In the genomic region with DNA sequence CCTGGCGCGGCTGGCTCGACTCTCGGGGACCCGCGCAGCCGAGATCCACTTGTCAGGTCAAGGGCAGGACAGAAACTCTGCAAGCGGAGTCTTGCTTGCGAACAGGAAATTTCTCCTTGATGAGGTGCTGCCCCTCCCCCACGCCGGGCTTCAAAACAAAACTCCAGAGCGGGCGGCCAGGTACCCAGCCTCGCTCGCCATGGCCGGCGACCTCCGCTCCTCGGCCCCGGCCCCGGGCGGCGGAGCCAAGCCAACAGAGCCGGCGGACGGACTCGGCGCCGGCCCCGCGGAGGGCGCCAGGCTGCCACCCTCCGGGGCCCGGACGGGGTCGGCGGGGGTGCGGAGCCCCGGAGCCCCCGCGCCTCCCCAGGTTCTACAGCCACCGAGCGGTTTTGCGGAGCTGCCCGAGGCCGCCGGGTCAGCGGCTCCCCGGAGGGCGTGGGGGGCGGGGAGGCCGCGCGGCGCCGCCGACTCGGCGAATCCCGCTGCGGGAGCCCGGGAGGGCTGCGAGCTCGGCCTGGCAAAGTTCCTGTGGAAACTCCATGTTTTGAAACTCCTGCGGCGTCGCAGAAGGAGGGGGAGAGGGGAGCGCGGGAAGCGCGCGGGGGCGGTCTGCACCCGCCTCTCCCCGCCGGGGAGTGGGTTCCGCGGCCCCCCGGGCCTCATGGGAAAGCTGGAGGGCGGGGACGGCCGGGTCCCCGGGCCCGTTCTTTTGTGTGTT, we compare ENCODE assay signal across 8 cellular contexts. TPM values are rescaled to one million over a fixed set of nuclear protein-coding genes. Genes with fewer than 3 reads are reported as not detected.
A peak's percentile ranks its signal among the peaks of the same experiment; 100 is the strongest.
DNase-seq lines count a peak whose midpoint lies in the region; ATAC-seq and TF ChIP-seq lines count a peak whose summit lies in the region.

No MANE protein-coding gene starts in this region.

- DNase-seq in activated naive CD4-positive, alpha-beta T cell treated with anti-CD3 and anti-CD28 coated beads, Interleukin-2, amount 10 ng/mL, durations not matched to agents 7 days and 5 days: peak; percentile 53
- no peak for DNase-seq in activated naive CD4-positive, alpha-beta T cell treated with anti-CD3 and anti-CD28 coated beads, Interleukin-2, amount 50 U/mL, for 16 hours
- DNase-seq in NCI-H82 (lab: John Stamatoyannopoulos, UW) (peak; percentile 77), coronary artery (ENCODE audit: low spot score) (no peak), mesenchymal stem cell (peak; percentile 78), upper lobe of right lung (peak; percentile 82), SKM-1 (lab: John Stamatoyannopoulos, UW; ENCODE audit: unreplicated experiment) (no peak)

- H3K27me3 ChIP-seq in mesenchymal stem cell (ENCODE audit: control insufficient read depth in 1 of 2, insufficient read depth in 1 of 2, low read length in 2 of 2): peaks cover 0 to 18% of the 10 kb centered on the region in 2 experiments
- no peaks in the 10 kb centered on the region for H3K27me3 ChIP-seq in upper lobe of right lung

- 0% methylated on average over 17 of the region's 84 CpGs for WGBS in mesenchymal stem cell

- peaks cover 25% of the 10 kb centered on the region for H3K4me1 ChIP-seq in mesenchymal stem cell (ENCODE audit: control insufficient read depth, insufficient read depth, low read depth, low read length)
- peaks cover 12% of the 10 kb centered on the region for H3K4me1 ChIP-seq in upper lobe of right lung

- no peak overlapping the region for H2AFZ ChIP-seq in mesenchymal stem cell (ENCODE audit: low read depth, low read length)

- no peak overlapping the region for H4K8ac ChIP-seq in mesenchymal stem cell (ENCODE audit: low read length)

- H3K23ac ChIP-seq in mesenchymal stem cell (ENCODE audit: low read length in 2 of 2): no peak overlapping the region

- no peaks in the 10 kb centered on the region for H3K36me3 ChIP-seq in mesenchymal stem cell (ENCODE audit: control insufficient read depth in 1 of 2, insufficient read depth in 2 of 2, low read depth in 1 of 2, low read length in 2 of 2)
- H3K36me3 ChIP-seq in upper lobe of right lung: no peaks in the 10 kb centered on the region

- H2BK5ac ChIP-seq in mesenchymal stem cell (ENCODE audit: low read depth, low read length, poor library complexity, severe bottlenecking): peak overlapping the region; percentile 79

- H3K4me3 Mint-ChIP-seq in activated naive CD4-positive, alpha-beta T cell treated with anti-CD3 and anti-CD28 coated beads, Interleukin-2, amount 10 ng/mL, durations not matched to agents 7 days and 5 days: peak overlapping the region; percentile 47

- H3K27me3 Mint-ChIP-seq in activated naive CD4-positive, alpha-beta T cell treated with anti-CD3 and anti-CD28 coated beads, Interleukin-2, amount 10 ng/mL, durations not matched to agents 7 days and 5 days: peaks cover 24% of the 10 kb centered on the region

- no peak overlapping the region for H2AK5ac ChIP-seq in mesenchymal stem cell (ENCODE audit: low read length, severe bottlenecking)

- no peak overlapping the region for H3K27ac Mint-ChIP-seq in activated naive CD4-positive, alpha-beta T cell treated with anti-CD3 and anti-CD28 coated beads, Interleukin-2, amount 10 ng/mL, durations not matched to agents 7 days and 5 days

- ATAC-seq in upper lobe of right lung (peak; percentile 4), GM18511 (IDR thresholded peaks at IDR 0.05; ENCODE audit: unreplicated experiment) (no peak)

- intact Hi-C loops in upper lobe of right lung (cut with DNase I): loop anchor here (10.0 kb wide), 1 partner anchor 45 kb away; no protein-coding TSS in a partner anchor

- peak overlapping the region; percentile 74 for H3K4me2 ChIP-seq in mesenchymal stem cell (ENCODE audit: low read length, poor library complexity, severe bottlenecking)

- H3K4me1 Mint-ChIP-seq in activated naive CD4-positive, alpha-beta T cell treated with anti-CD3 and anti-CD28 coated beads, Interleukin-2, amount 10 ng/mL, durations not matched to agents 7 days and 5 days: peaks cover 21% of the 10 kb centered on the region

- H3K27ac ChIP-seq in coronary artery (peak overlapping the region; percentile 96), mesenchymal stem cell (ENCODE audit: low read length, poor library complexity, severe bottlenecking) (peak overlapping the region; percentile 68), upper lobe of right lung (peak overlapping the region; percentile 74)

- H2BK15ac ChIP-seq in mesenchymal stem cell (ENCODE audit: low read depth, poor library complexity, severe bottlenecking): peak overlapping the region; percentile 52

- peak overlapping the region; percentile 52 to 79 for H3K18ac ChIP-seq in mesenchymal stem cell (ENCODE audit: low read depth in 1 of 2, low read length in 2 of 2)

- no peaks in the 10 kb centered on the region for H3K9me3 ChIP-seq in mesenchymal stem cell (ENCODE audit: control insufficient read depth, low read length)
- H3K9me3 ChIP-seq in upper lobe of right lung: no peaks in the 10 kb centered on the region

- CTCF ChIA-PET in activated naive CD4-positive, alpha-beta T cell treated with anti-CD3 and anti-CD28 coated beads, Interleukin-2, amount 10 ng/mL, durations not matched to agents 7 days and 5 days (lab: Charles Lee): no interaction called here

- H4K91ac ChIP-seq in mesenchymal stem cell (ENCODE audit: low read length): no peak overlapping the region

- H3K9ac ChIP-seq in mesenchymal stem cell (ENCODE audit: low read length): peak overlapping the region; percentile 62

- TF ChIP-seq CTCF in coronary artery (IDR thresholded peaks at IDR 0.05): no peak
- no peak for TF ChIP-seq CTCF in upper lobe of right lung (IDR thresholded peaks at IDR 0.05)

- peak overlapping the region; percentile 51 to 81 for H3K4ac ChIP-seq in mesenchymal stem cell (ENCODE audit: low read depth in 1 of 2, low read length in 2 of 2)

- peak overlapping the region in 1 of 2 experiments; percentile 48 for H3K14ac ChIP-seq in mesenchymal stem cell (ENCODE audit: low read length in 2 of 2)

- H3K9me3 Mint-ChIP-seq in activated naive CD4-positive, alpha-beta T cell treated with anti-CD3 and anti-CD28 coated beads, Interleukin-2, amount 10 ng/mL, durations not matched to agents 7 days and 5 days: no peaks in the 10 kb centered on the region

- peaks cover 2% of the 10 kb centered on the region for H3K79me1 ChIP-seq in mesenchymal stem cell (replicated peaks; ENCODE audit: low read length, poor library complexity, severe bottlenecking)

- H2BK12ac ChIP-seq in mesenchymal stem cell (ENCODE audit: low read length in 2 of 2): no peak overlapping the region

- H3K4me3 ChIP-seq in coronary artery: peak overlapping the region; percentile 77
- H3K4me3 ChIP-seq in mesenchymal stem cell (ENCODE audit: insufficient read depth in 1 of 2, low read depth in 1 of 2, low read length in 2 of 2): peak overlapping the region; percentile 59 to 72
- H3K4me3 ChIP-seq in upper lobe of right lung: peak overlapping the region; percentile 49

- no peaks in the 10 kb centered on the region for H3K36me3 Mint-ChIP-seq in activated naive CD4-positive, alpha-beta T cell treated with anti-CD3 and anti-CD28 coated beads, Interleukin-2, amount 10 ng/mL, durations not matched to agents 7 days and 5 days

- H2BK120ac ChIP-seq in mesenchymal stem cell (ENCODE audit: low read depth, low read length): peak overlapping the region; percentile 73

RNA-seq across cellular contexts. Expression of a gene that starts 11.7 kb away (rescaled TPM):
- 16.0 TPM for polyA plus RNA-seq in mesenchymal stem cell (2013, experiment 1 of 2)
- 14.9 TPM for polyA plus RNA-seq in mesenchymal stem cell (2013, experiment 2 of 2)
- 26.1 TPM for total RNA-seq in upper lobe of right lung

Comparison
In these comparisons a context has a peak if more than half of its experiments do, and no peak if none do; other contexts are left out.
1. DNase-seq: peak in activated naive CD4-positive, alpha-beta T cell treated with anti-CD3 and anti-CD28 coated beads, Interleukin-2, amount 10 ng/mL, durations not matched to agents 7 days and 5 days (single experiment), NCI-H82 (single experiment), mesenchymal stem cell (single experiment) and upper lobe of right lung (single experiment); none in activated naive CD4-positive, alpha-beta T cell treated with anti-CD3 and anti-CD28 coated beads, Interleukin-2, amount 50 U/mL, for 16 hours (single experiment), coronary artery (single experiment) and SKM-1 (single experiment).
2. Peak in every context shown above with its lines, with median percentiles within 50 percentile points of each other: H3K27ac ChIP-seq and H3K4me3 ChIP-seq.